Comparison of ENCODE assay signal across 16 cellular contexts in genomic region chr7:100007887-100008286, GRCh38. TPM values are rescaled to one million over a fixed set of nuclear protein-coding genes. Genes with fewer than 3 reads are reported as not detected.
A peak's percentile ranks its signal among the peaks of the same experiment; 100 is the strongest.
DNase-seq lines count a peak whose midpoint lies in the region; ATAC-seq and TF ChIP-seq lines count a peak whose summit lies in the region.
"Had no signal": no experiment of that assay in that cellular context is flagged by ENCODE, and none has a peak within 500 bp of the region (broad histone marks: within the 10 kb centered on the region; RNA-seq: fewer than 3 reads in every experiment).

No MANE protein-coding gene starts in this region.

- no peak for ATAC-seq in GM19351 (IDR thresholded peaks at IDR 0.05; ENCODE audit: unreplicated experiment)

- TF ChIP-seq EP300 in stomach (IDR thresholded peaks at IDR 0.05) = no peak

- H3K36me3 ChIP-seq in liver (ENCODE audit: control insufficient read depth in 4 of 4, insufficient read depth in 3 of 4, low read depth in 1 of 4, low read length in 3 of 4) = no peaks in the 10 kb centered on the region
- no peaks in the 10 kb centered on the region for H3K36me3 ChIP-seq in stomach
- H3K36me3 ChIP-seq: BLaER1 had no signal

- H3K4me1 ChIP-seq in liver (ENCODE audit: control insufficient read depth in 4 of 4, insufficient read depth in 4 of 4, low read length in 3 of 4) (peaks cover 13 to 73% (median 56%) of the 10 kb centered on the region in 4 donors), stomach (peaks cover 25 to 45% (median 37%) of the 10 kb centered on the region in 4 donors)
- H3K4me1 ChIP-seq: BLaER1 had no signal

- H3K4me3 ChIP-seq in liver (ENCODE audit: low read depth in 1 of 3, low read length in 3 of 3) (no peak overlapping the region), stomach (no peak overlapping the region)
- H3K4me3 ChIP-seq: BLaER1 had no signal

- in situ Hi-C loops in SK-MEL-5 (cut with HindIII; ENCODE audit: low pct_unique_long_range_greater_than_20kb, low sequenced_read_pairs) = no loop called here

- no peak for TF ChIP-seq CTCF in liver (IDR thresholded peaks at IDR 0.05; ENCODE audit: low read depth, low read length, missing input control)
- no peak for TF ChIP-seq CTCF in stomach (IDR thresholded peaks at IDR 0.05)

- no peak overlapping the region for H3K9ac ChIP-seq in liver (ENCODE audit: low read depth in 1 of 2, low read length in 2 of 2)
- H3K9ac ChIP-seq: BLaER1 had no signal

- TF ChIP-seq POLR2A in stomach (IDR thresholded peaks at IDR 0.05) = no peak

- TF ChIP-seq RAD21 in liver (IDR thresholded peaks at IDR 0.05) = no peak

- 83% methylated on average over 3 of the region's 3 CpGs for WGBS in liver
- WGBS in stomach, 5 donors = 42 to 75% (median 61%) methylated on average over 2 to 3 of the region's 3 CpGs

- DNase-seq in DMS53 (lab: John Stamatoyannopoulos, UW) (peak; percentile 74), DMS53 treated with DMSO at 0.1 percent for 48 hours (lab: John Stamatoyannopoulos, UW; ENCODE audit: unreplicated experiment) (no peak), SK-MEL-5 (ENCODE audit: low read depth, low spot score) (peak; percentile 22), stomach (no peak)
- DNase-seq in activated T-cell treated with anti-CD3 and anti-CD28 coated beads, Interleukin-2, amount 50 U/mL, for 48 hours = no peak
- no peak for DNase-seq in stimulated activated CD4-positive, alpha-beta T cell treated with anti-CD3 and anti-CD28 coated beads, Interleukin-1b, Interleukin-23, amount 100 ng/mL, for 48 hours
- DNase-seq: 8988T; CD8-positive, alpha-beta memory T cell; HCEC 1CT; NCI-H1436 treated with DMSO at 0.1 percent for 48 hours; NCI-H2081 treated with DMSO at 0.1 percent for 48 hours; SHP77 had no signal

- H3K27ac ChIP-seq in liver (ENCODE audit: low read depth in 1 of 2, low read length in 2 of 2) (peak overlapping the region; percentile 44 to 76), stomach (peak overlapping the region; percentile 46 to 87 (median 76))
- H3K27ac ChIP-seq: BLaER1 had no signal

- H3K27me3 ChIP-seq in liver (ENCODE audit: control insufficient read depth in 4 of 4, insufficient read depth in 4 of 4, low read length in 3 of 4) (no peaks in the 10 kb centered on the region), stomach (no peaks in the 10 kb centered on the region)
- H3K27me3 ChIP-seq: BLaER1 had no signal

- no peaks in the 10 kb centered on the region for H3K9me3 ChIP-seq in liver (ENCODE audit: control insufficient read depth in 4 of 4, low read length in 3 of 4)
- H3K9me3 ChIP-seq in stomach = no peaks in the 10 kb centered on the region
- H3K9me3 ChIP-seq: BLaER1 had no signal

- intact Hi-C loops in stomach (cut with DNase I; ENCODE audit: low total_unique reads) = no loop called here

TF ChIP-seq in liver, 16 proteins besides CTCF, POLR2A, EP300 and RAD21:
- TF ChIP-seq FOXA2 (IDR thresholded peaks at IDR 0.05) (no peak), ZBTB33 (IDR thresholded peaks at IDR 0.05) (no peak), TAF1 (conservative IDR thresholded peaks at IDR 0.05) (no peak)
TF ChIP-seq in liver: peak in this region for 0.

RNA-seq across cellular contexts. Expression of gene ZKSCAN1, which starts 7.5 kb away (rescaled TPM):
- 34.7 and 37.2 TPM in 2 replicates for total RNA-seq in SK-MEL-5 (2014; rRNA removed; shearing (Covaris generic))
- polyA plus RNA-seq in SK-MEL-5 (2015; cell fraction: cytosol; rRNA removed) = 34.9 and 43.7 TPM in 2 replicates
- 40.7 and 48.3 TPM in 2 replicates for polyA plus RNA-seq in SK-MEL-5 (2015; cell fraction: nucleus; rRNA removed)
- 100 to 1,000 TPM in 1 of 2 donors, 10 to 100 TPM in 1; 20.5 to 117 TPM for total RNA-seq in liver
- 10 to 100 TPM; 11.8 to 39.7 TPM for polyA plus RNA-seq in liver
- 100 to 1,000 TPM in 1 of 5 donors, 10 to 100 TPM in 4; 49.0 to 153 (median 55.2) TPM for total RNA-seq in stomach
- 10 to 100 TPM in 2 of 3 donors, 1 to 10 TPM in 1; 9.5 to 13.6 (median 10.0) TPM for polyA plus RNA-seq in stomach

RNA-seq across cellular contexts. Expression of gene AZGP1, which starts 32.1 kb away (rescaled TPM):
- total RNA-seq in SK-MEL-5 (2014; rRNA removed; shearing (Covaris generic)) = 1.1 and 1.8 TPM in 2 replicates
- 1.6 and 2.6 TPM in 2 replicates for polyA plus RNA-seq in SK-MEL-5 (2015; cell fraction: cytosol; rRNA removed)
- polyA plus RNA-seq in SK-MEL-5 (2015; cell fraction: nucleus; rRNA removed) = 7.5 and 9.8 TPM in 2 replicates
- total RNA-seq in liver = 100 to 1,000 TPM in 1 of 2 donors, 10 to 100 TPM in 1; 99.5 to 952 TPM
- 1,000 to 10,000 TPM; 1,348 to 2,721 TPM for polyA plus RNA-seq in liver
- total RNA-seq in stomach = 10 to 100 TPM in 2 of 5 donors, 1 to 10 TPM in 2, not detected in 1; 6.8 to 92.3 (median 32.7) TPM
- 100 to 1,000 TPM; 235 to 461 (median 422) TPM for polyA plus RNA-seq in stomach
- total RNA-seq: CD8-positive, alpha-beta memory T cell; HT1080 had no signal
- polyA plus RNA-seq: CD8-positive, alpha-beta memory T cell had no signal

RNA-seq across cellular contexts. Expression of gene ZSCAN21, which starts 41.7 kb away (rescaled TPM):
- total RNA-seq in SK-MEL-5 (2014; rRNA removed; shearing (Covaris generic)) = 21.3 and 22.8 TPM in 2 replicates
- 16.5 and 19.2 TPM in 2 replicates for polyA plus RNA-seq in SK-MEL-5 (2015; cell fraction: cytosol; rRNA removed)
- polyA plus RNA-seq in SK-MEL-5 (2015; cell fraction: nucleus; rRNA removed) = 15.3 and 18.0 TPM in 2 replicates
- total RNA-seq in liver (1 to 10 TPM; 8.5 to 8.6 TPM), stomach (10 to 100 TPM in 4 of 5 donors, 1 to 10 TPM in 1; 6.4 to 48.4 (median 14.6) TPM)
- polyA plus RNA-seq in liver (1 to 10 TPM; 4.6 to 5.3 TPM), stomach (1 to 10 TPM; 5.4 to 7.0 (median 6.8) TPM)

Comparison
In these comparisons a context has a peak if more than half of its experiments do, and no peak if none do; other contexts are left out.
1. DNase-seq: peak in DMS53 (single experiment) and SK-MEL-5 (single experiment); none in DMS53 treated with DMSO at 0.1 percent for 48 hours (single experiment), stomach (single experiment), activated T-cell treated with anti-CD3 and anti-CD28 coated beads, Interleukin-2, amount 50 U/mL, for 48 hours (0 of 2) and stimulated activated CD4-positive, alpha-beta T cell treated with anti-CD3 and anti-CD28 coated beads, Interleukin-1b, Interleukin-23, amount 100 ng/mL, for 48 hours (single experiment).